Comparison of ENCODE assay signal across 31 cellular contexts in genomic region chr1:186700688-186701087, GRCh38. TPM values are rescaled to one million over a fixed set of nuclear protein-coding genes. Genes with fewer than 3 reads are reported as not detected.
"Had no signal": no experiment of that assay in that cellular context is flagged by ENCODE, and none has a peak within 500 bp of the region (broad histone marks: within the 10 kb centered on the region; RNA-seq: fewer than 3 reads in every experiment).

No MANE protein-coding gene starts in this region.

- H3K9me3 Mint-ChIP-seq: activated CD4-positive, alpha-beta memory T cell treated with anti-CD3 and anti-CD28 coated beads for 36 hours; activated CD4-positive, alpha-beta T cell treated with anti-CD3 and anti-CD28 coated beads, Interleukin-2, amount 10 ng/mL, durations not matched to agents 24 days and 14 days; activated naive CD4-positive, alpha-beta T cell treated with anti-CD3 and anti-CD28 coated beads, Interleukin-2, amount 10 ng/mL, durations not matched to agents 7 days and 5 days; activated naive CD4-positive, alpha-beta T cell treated with anti-CD3 and anti-CD28 coated beads, Interleukin-2, amount 50 U/mL, for 72 hours; activated naive CD8-positive, alpha-beta T cell treated with anti-CD3 and anti-CD28 coated beads, Interleukin-2, amount 10 ng/mL, durations not matched to agents 7 days and 5 days; activated T-cell treated with anti-CD3 and anti-CD28 coated beads, Interleukin-2, amount 50 U/mL, for 4 hours; activated T-helper 1 cell treated with anti-CD3 and anti-CD28 coated beads, Interleukin-12 subunit alpha, Interleukin-12 subunit beta, Interleukin-2, Interleukin-4 antibody, amounts not matched to agents 30 ng/mL and 10 ng/mL and 1 ng/mL, durations not matched to agents 14 hours and 24 hours and 36 hours; brain; T-helper 2 cell treated with Interferon-gamma antibody and Interleukin-4, amounts not matched to agents 5 μg/mL and 100 μg/mL, for 36 hours had no signal

- FAIRE-seq: endothelial cell of umbilical vein had no signal

- H3K36me3 Mint-ChIP-seq: activated CD4-positive, alpha-beta memory T cell treated with anti-CD3 and anti-CD28 coated beads for 36 hours; activated naive CD4-positive, alpha-beta T cell treated with anti-CD3 and anti-CD28 coated beads, Interleukin-2, amount 10 ng/mL, durations not matched to agents 7 days and 5 days; activated naive CD4-positive, alpha-beta T cell treated with anti-CD3 and anti-CD28 coated beads, Interleukin-2, amount 50 U/mL, for 72 hours; activated naive CD8-positive, alpha-beta T cell treated with anti-CD3 and anti-CD28 coated beads, Interleukin-2, amount 10 ng/mL, durations not matched to agents 7 days and 5 days; brain had no signal

- H3K4me1 ChIP-seq: ascending aorta, breast epithelium, colonic mucosa, esophagus squamous epithelium, gastroesophageal sphincter, heart right ventricle had no signal

- H3K27ac Mint-ChIP-seq: activated CD4-positive, alpha-beta memory T cell treated with anti-CD3 and anti-CD28 coated beads for 36 hours; activated CD4-positive, alpha-beta T cell treated with anti-CD3 and anti-CD28 coated beads for 36 hours; activated CD4-positive, alpha-beta T cell treated with anti-CD3 and anti-CD28 coated beads, Interleukin-2, amount 10 ng/mL, durations not matched to agents 24 days and 14 days; activated naive CD4-positive, alpha-beta T cell treated with anti-CD3 and anti-CD28 coated beads, Interleukin-2, amount 10 ng/mL, durations not matched to agents 7 days and 5 days; activated naive CD4-positive, alpha-beta T cell treated with anti-CD3 and anti-CD28 coated beads, Interleukin-2, amount 50 U/mL, for 72 hours; activated naive CD8-positive, alpha-beta T cell treated with anti-CD3 and anti-CD28 coated beads, Interleukin-2, amount 10 ng/mL, durations not matched to agents 7 days and 5 days; activated T-helper 1 cell treated with anti-CD3 and anti-CD28 coated beads, Interleukin-12 subunit alpha, Interleukin-12 subunit beta, Interleukin-2, Interleukin-4 antibody, amounts not matched to agents 30 ng/mL and 10 ng/mL and 1 ng/mL, durations not matched to agents 14 hours and 24 hours and 36 hours; brain; T-helper 17 cell; T-helper 2 cell treated with Interferon-gamma antibody and Interleukin-4, amounts not matched to agents 5 μg/mL and 100 μg/mL, for 36 hours had no signal

- H3K4me1 Mint-ChIP-seq: activated CD4-positive, alpha-beta T cell treated with anti-CD3 and anti-CD28 coated beads for 36 hours; activated CD4-positive, alpha-beta T cell treated with anti-CD3 and anti-CD28 coated beads, Interleukin-2, amount 10 ng/mL, durations not matched to agents 24 days and 14 days; activated naive CD4-positive, alpha-beta T cell treated with anti-CD3 and anti-CD28 coated beads, Interleukin-2, amount 10 ng/mL, durations not matched to agents 7 days and 5 days; activated naive CD8-positive, alpha-beta T cell treated with anti-CD3 and anti-CD28 coated beads, Interleukin-2, amount 10 ng/mL, durations not matched to agents 7 days and 5 days; brain; T-helper 17 cell had no signal

- H3K9me3 ChIP-seq: ascending aorta, breast epithelium, colonic mucosa, esophagus squamous epithelium, gastroesophageal sphincter, heart right ventricle had no signal

- H3K27me3 ChIP-seq: ascending aorta, breast epithelium, cardiac muscle cell, colonic mucosa, esophagus squamous epithelium, gastroesophageal sphincter, heart right ventricle had no signal

- H3K4me3 Mint-ChIP-seq: activated CD4-positive, alpha-beta memory T cell treated with anti-CD3 and anti-CD28 coated beads for 36 hours; activated CD4-positive, alpha-beta T cell treated with anti-CD3 and anti-CD28 coated beads for 36 hours; activated CD4-positive, alpha-beta T cell treated with anti-CD3 and anti-CD28 coated beads, Interleukin-2, amount 10 ng/mL, durations not matched to agents 24 days and 14 days; activated naive CD4-positive, alpha-beta T cell treated with anti-CD3 and anti-CD28 coated beads, Interleukin-2, amount 10 ng/mL, durations not matched to agents 7 days and 5 days; activated naive CD8-positive, alpha-beta T cell treated with anti-CD3 and anti-CD28 coated beads, Interleukin-2, amount 10 ng/mL, durations not matched to agents 7 days and 5 days; activated T-cell treated with anti-CD3 and anti-CD28 coated beads, Interleukin-2, amount 50 U/mL, for 4 hours; activated T-helper 1 cell treated with anti-CD3 and anti-CD28 coated beads, Interleukin-12 subunit alpha, Interleukin-12 subunit beta, Interleukin-2, Interleukin-4 antibody, amounts not matched to agents 30 ng/mL and 10 ng/mL and 1 ng/mL, durations not matched to agents 14 hours and 24 hours and 36 hours; brain; T-helper 17 cell; T-helper 2 cell treated with Interferon-gamma antibody and Interleukin-4, amounts not matched to agents 5 μg/mL and 100 μg/mL, for 36 hours had no signal

- DNase-seq: activated CD4-positive, alpha-beta memory T cell treated with anti-CD3 and anti-CD28 coated beads for 36 hours; activated CD4-positive, alpha-beta T cell treated with anti-CD3 and anti-CD28 coated beads for 36 hours; activated CD4-positive, alpha-beta T cell treated with anti-CD3 and anti-CD28 coated beads, Interleukin-2, amount 10 ng/mL, durations not matched to agents 24 days and 14 days; activated CD4-positive, CD25-positive, alpha-beta regulatory T cell; activated CD4-positive, CD25-positive, alpha-beta regulatory T cell treated with anti-CD3 and anti-CD28 coated beads, Interleukin-2, amount 50 U/mL, for 72 hours; activated CD8-positive, alpha-beta memory T cell treated with anti-CD3 and anti-CD28 coated beads, Interleukin-2, amount 50 U/mL, for 48 hours; activated gamma-delta T cell; activated naive CD4-positive, alpha-beta T cell; activated naive CD4-positive, alpha-beta T cell treated with anti-CD3 and anti-CD28 coated beads, Interleukin-2, amount 10 ng/mL, durations not matched to agents 7 days and 5 days; activated naive CD8-positive, alpha-beta T cell treated with anti-CD3 and anti-CD28 coated beads, Interleukin-2, amount 10 ng/mL, durations not matched to agents 7 days and 5 days; activated T-cell treated with anti-CD3 and anti-CD28 coated beads for 4 hours; activated T-cell treated with anti-CD3 and anti-CD28 coated beads, Interleukin-2, amount 50 U/mL, for 4 hours; central memory CD4-positive, alpha-beta T cell; cerebellar nuclear complex; colonic mucosa; effector CD8-positive, alpha-beta T cell; esophagus squamous epithelium; foreskin melanocyte; heart right ventricle; T-helper 17 cell; T1000 had no signal

- H3K27me3 Mint-ChIP-seq: activated naive CD4-positive, alpha-beta T cell treated with anti-CD3 and anti-CD28 coated beads, Interleukin-2, amount 10 ng/mL, durations not matched to agents 7 days and 5 days; brain; T-helper 17 cell had no signal

- H3K36me3 ChIP-seq: ascending aorta, breast epithelium, cardiac muscle cell, colonic mucosa, esophagus squamous epithelium, gastroesophageal sphincter, heart right ventricle had no signal

- H3K27ac ChIP-seq: ascending aorta, breast epithelium, cardiac muscle cell, colonic mucosa, epithelial cell of prostate, esophagus squamous epithelium, gastroesophageal sphincter, heart right ventricle had no signal

- ATAC-seq: activated CD4-positive, alpha-beta T cell treated with anti-CD3 and anti-CD28 coated beads for 36 hours; activated T-cell treated with anti-CD3 and anti-CD28 coated beads, Interleukin-2, amount 50 U/mL, for 4 hours; gastroesophageal sphincter; heart right ventricle; T-helper 17 cell had no signal

- H3K4me3 ChIP-seq: ascending aorta, breast epithelium, cardiac muscle cell, colonic mucosa, esophagus squamous epithelium, gastroesophageal sphincter, heart right ventricle had no signal

RNA-seq across cellular contexts. Expression of gene PTGS2, which starts 20.5 kb away (rescaled TPM):
- total RNA-seq: activated naive CD8-positive, alpha-beta T cell treated with anti-CD3 and anti-CD28 coated beads, Interleukin-2, amount 10 ng/mL, durations not matched to agents 7 days and 5 days had no signal
